ENCODE assay signal across 8 cellular contexts in genomic region chr19:31350033-31350692, GRCh38. TPM values are rescaled to one million over a fixed set of nuclear protein-coding genes. Genes with fewer than 3 reads are reported as not detected.
A peak's percentile ranks its signal among the peaks of the same experiment; 100 is the strongest.
DNase-seq lines count a peak whose midpoint lies in the region; ATAC-seq, FAIRE-seq and TF ChIP-seq lines count a peak whose summit lies in the region.

No MANE protein-coding gene starts in this region.

- TF ChIP-seq CTCF in WI38 (IDR thresholded peaks at IDR 0.05; ENCODE audit: low read depth, low read length), result no peak

- WGBS in right cardiac atrium, result under 1% methylated on average over 61 of the region's 61 CpGs

- no peaks in the 10 kb centered on the region for H3K27me3 ChIP-seq in right cardiac atrium (ENCODE audit: control insufficient read depth, insufficient read depth)

- TF ChIP-seq POLR2A in H54 (IDR thresholded peaks at IDR 0.05; ENCODE audit: low read depth, low read length), result no peak
- no peak for TF ChIP-seq POLR2A in GM18505 (IDR thresholded peaks at IDR 0.05; ENCODE audit: borderline replicate concordance, extremely low read depth, insufficient read depth, insufficient read length)

- peak; percentile 24 to 50 for ATAC-seq in right cardiac atrium
- no peak for ATAC-seq in GM18505 (IDR thresholded peaks at IDR 0.05; ENCODE audit: unreplicated experiment)

- H3K4me3 ChIP-seq in WI38 (ENCODE audit: low read depth, low read length) (peak overlapping the region; percentile 87), right cardiac atrium (ENCODE audit: low read length) (peak overlapping the region; percentile 98), skeletal muscle cell (ENCODE audit: low read depth, low read length) (peak overlapping the region; percentile 77)

- peaks cover 2% of the 10 kb centered on the region for H3K4me1 ChIP-seq in right cardiac atrium (ENCODE audit: control insufficient read depth, insufficient read depth, low read length)

- FAIRE-seq in H54 (lab: Jason Lieb, UNC), result no peak

- peak overlapping the region; percentile 78 for H3K27ac ChIP-seq in right cardiac atrium (ENCODE audit: low read length)

- H3K9me3 ChIP-seq in right cardiac atrium (ENCODE audit: control insufficient read depth, low read length), result no peaks in the 10 kb centered on the region

- DNase-seq in H54 (ENCODE audit: insufficient read length, low spot score) (peak; percentile 66), right cardiac atrium (peak; percentile 55 to 83 (median 79)), skeletal muscle cell (ENCODE audit: low read depth) (no peak), SKM-1 (lab: John Stamatoyannopoulos, UW; ENCODE audit: unreplicated experiment) (no peak), NCI-H446 (lab: John Stamatoyannopoulos, UW) (no peak), hippocampal formation (lab: John Stamatoyannopoulos, UW) (no peak)

- intact Hi-C loops in right cardiac atrium (cut with DNase I), result no loop called here

RNA-seq across cellular contexts. Expression of gene TSHZ3, which starts 0.9 kb away (rescaled TPM):
- total RNA-seq in right cardiac atrium, result 1 to 10 TPM; 3.6 to 7.0 (median 4.5) TPM
- polyA plus RNA-seq in right cardiac atrium, result 1.5 TPM

Comparison
In these comparisons a context has a peak if more than half of its experiments do, and no peak if none do; other contexts are left out.
1. DNase-seq: peak in H54 (single experiment) and right cardiac atrium (3 of 3); none in skeletal muscle cell (single experiment), SKM-1 (single experiment), NCI-H446 (0 of 2) and hippocampal formation (0 of 2).
2. Peak in every context shown above with its lines, with median percentiles within 50 percentile points of each other: H3K4me3 ChIP-seq.